1 cellular context compared by ENCODE assay signal in genomic region chr10:71534552-71535158, GRCh38.
A peak's percentile ranks its signal among the peaks of the same experiment; 100 is the strongest.
TF ChIP-seq lines count a peak whose summit lies in the region.

No MANE protein-coding gene starts in this region.

TF ChIP-seq in K562, 482 proteins besides CTCF, POLR2A, EP300 and RAD21 (continued from another document):
- TF ChIP-seq ZBTB49 (CRISPR knock-in tag; IDR thresholded peaks at IDR 0.05; ENCODE audit: borderline replicate concordance) (no peak), SMAD4 (CRISPR knock-in tag; conservative IDR thresholded peaks at IDR 0.05) (0 out of 2 replicates have a peak, but pooled peaks have one; percentile 20), CUX1 (CRISPR knock-in tag; IDR thresholded peaks at IDR 0.05) (peak; percentile 73; the same call in 1 of the 2 replicates), ZNF395 (CRISPR knock-in tag; IDR thresholded peaks at IDR 0.05) (peak; percentile 41; the same call in 1 of the 2 replicates), MAX (CRISPR knock-in tag; IDR thresholded peaks at IDR 0.05) (no peak), NFIC (IDR thresholded peaks at IDR 0.05) (peak; percentile 40; the same call in 1 of the 2 replicates)
